Comparison of ENCODE assay signal across 8 cellular contexts in the genomic region with DNA sequence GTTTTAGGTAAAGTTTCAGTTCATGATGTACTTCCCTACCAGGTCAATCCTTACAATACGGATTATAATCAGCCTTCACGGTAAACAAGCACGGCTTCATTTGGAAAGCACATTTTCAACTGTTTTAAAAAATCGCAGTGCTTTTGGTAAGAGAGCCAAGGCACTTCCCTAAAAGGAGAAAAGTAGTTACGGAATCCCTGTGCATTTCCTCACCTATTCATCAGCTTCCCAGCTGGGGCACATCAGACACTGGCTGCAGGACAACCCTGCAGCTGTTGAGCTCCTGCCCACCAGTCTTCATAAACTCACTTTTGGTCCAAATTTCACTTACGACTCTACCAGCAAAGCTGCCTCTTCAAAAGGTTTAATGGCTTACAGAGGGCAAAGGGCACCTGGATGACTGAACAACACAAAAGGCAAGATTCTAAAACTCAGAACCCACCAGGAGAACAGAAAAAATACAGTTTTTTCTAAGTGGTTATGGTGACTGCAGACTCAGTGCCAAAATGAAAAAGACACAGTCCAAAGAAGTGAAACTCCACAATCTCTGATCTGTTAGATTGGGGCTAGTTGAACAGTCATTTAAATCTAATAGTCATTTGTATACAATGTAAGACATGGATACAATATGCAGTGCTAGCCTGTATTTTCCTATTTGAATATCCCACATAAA. TPM values are rescaled to one million over a fixed set of nuclear protein-coding genes. Genes with fewer than 3 reads are reported as not detected.
DNase-seq lines count a peak whose midpoint lies in the region; ATAC-seq and TF ChIP-seq lines count a peak whose summit lies in the region.

No MANE protein-coding gene starts in this region.

- CTCF ChIA-PET in WTC11 (lab: Charles Lee), result interaction anchor here (0.9 kb wide), 1 partner anchor 22 kb away, joined by 3 read pairs; no protein-coding TSS in a partner anchor

- peak overlapping the region; percentile 78 for H3K27ac Mint-ChIP-seq in T-helper 1 cell treated with Interleukin-12 subunit alpha and Interleukin-12 subunit beta and Interleukin-4 antibody, amounts not matched to agents 30 μg/mL and 1 μg/mL, for 36 hours
- H3K27ac Mint-ChIP-seq in WTC11, result peak overlapping the region; percentile 91

- H3K27ac ChIP-seq in right cardiac atrium (ENCODE audit: low read length) (no peak overlapping the region), testis (peak overlapping the region in 1 of 2 donors; percentile 70)

- no peak for TF ChIP-seq CTCF in WTC11 (IDR thresholded peaks at IDR 0.05)
- no peak for TF ChIP-seq CTCF in testis (IDR thresholded peaks at IDR 0.05)

- H3K9me3 Mint-ChIP-seq in T-helper 1 cell treated with Interleukin-12 subunit alpha and Interleukin-12 subunit beta and Interleukin-4 antibody, amounts not matched to agents 30 μg/mL and 1 μg/mL, for 36 hours, result no peaks in the 10 kb centered on the region
- no peaks in the 10 kb centered on the region for H3K9me3 Mint-ChIP-seq in WTC11

- ATAC-seq in WTC11 (no peak), right cardiac atrium (peak; percentile 28 to 53), HG02642 (IDR thresholded peaks at IDR 0.05; ENCODE audit: poor library complexity, unreplicated experiment) (no peak), GM21786 (IDR thresholded peaks at IDR 0.05; ENCODE audit: unreplicated experiment) (no peak)

- no peaks in the 10 kb centered on the region for H3K27me3 Mint-ChIP-seq in T-helper 1 cell treated with Interleukin-12 subunit alpha and Interleukin-12 subunit beta and Interleukin-4 antibody, amounts not matched to agents 30 μg/mL and 1 μg/mL, for 36 hours (ENCODE audit: low read depth)
- H3K27me3 Mint-ChIP-seq in WTC11 (ENCODE audit: low read depth), result no peaks in the 10 kb centered on the region

- intact Hi-C loops in right cardiac atrium (cut with DNase I), result no loop called here
- intact Hi-C loops in testis (cut with DNase I; ENCODE audit: low total_unique reads), result no loop called here

- peak overlapping the region; percentile 29 for H3K4me3 Mint-ChIP-seq in T-helper 1 cell treated with Interleukin-12 subunit alpha and Interleukin-12 subunit beta and Interleukin-4 antibody, amounts not matched to agents 30 μg/mL and 1 μg/mL, for 36 hours
- H3K4me3 Mint-ChIP-seq in WTC11, result peak overlapping the region; percentile 86

- WGBS in right cardiac atrium, result 39% methylated on average over 6 of the region's 6 CpGs
- 34 to 42% methylated on average over 6 of the region's 6 CpGs for WGBS in testis, 2 donors

- no peaks in the 10 kb centered on the region for H3K36me3 ChIP-seq in testis (ENCODE audit: low read depth, missing control alignments)

- no peaks in the 10 kb centered on the region for H3K9me3 ChIP-seq in right cardiac atrium (ENCODE audit: control insufficient read depth, low read length)
- no peaks in the 10 kb centered on the region for H3K9me3 ChIP-seq in testis

- no peak for DNase-seq in T-helper 1 cell
- no peak for DNase-seq in WTC11 (ENCODE audit: low spot score)
- DNase-seq in right cardiac atrium, result peak; percentile 72 to 88 (median 80)
- peak; percentile 35 for DNase-seq in testis
- no peak for DNase-seq in dedifferentiated amniotic fluid mesenchymal stem cell (ENCODE audit: extremely low spot score)

- POLR2A ChIA-PET in WTC11 (lab: Charles Lee), result interaction anchor here (0.6 to 0.7 kb wide), 2 partner anchors 10 to 37 kb away, joined by 3 to 4 read pairs; no protein-coding TSS in a partner anchor

- H3K4me1 Mint-ChIP-seq in T-helper 1 cell treated with Interleukin-12 subunit alpha and Interleukin-12 subunit beta and Interleukin-4 antibody, amounts not matched to agents 30 μg/mL and 1 μg/mL, for 36 hours (ENCODE audit: low read depth), result peaks cover 75% of the 10 kb centered on the region
- H3K4me1 Mint-ChIP-seq in WTC11, result peaks cover 90% of the 10 kb centered on the region

- H3K27me3 ChIP-seq in right cardiac atrium (ENCODE audit: control insufficient read depth, insufficient read depth) (no peaks in the 10 kb centered on the region), testis (no peaks in the 10 kb centered on the region)

- H3K4me3 ChIP-seq in right cardiac atrium (ENCODE audit: low read length) (no peak overlapping the region), testis (no peak overlapping the region)

- H3K36me3 Mint-ChIP-seq in T-helper 1 cell treated with Interleukin-12 subunit alpha and Interleukin-12 subunit beta and Interleukin-4 antibody, amounts not matched to agents 30 μg/mL and 1 μg/mL, for 36 hours (ENCODE audit: low read depth), result peaks cover 40% of the 10 kb centered on the region
- peaks cover 29% of the 10 kb centered on the region for H3K36me3 Mint-ChIP-seq in WTC11

- no peak for TF ChIP-seq POLR2A in testis (IDR thresholded peaks at IDR 0.05)

- peaks cover 19% of the 10 kb centered on the region for H3K4me1 ChIP-seq in right cardiac atrium (ENCODE audit: control insufficient read depth, insufficient read depth, low read length)
- H3K4me1 ChIP-seq in testis, result peaks cover 52% of the 10 kb centered on the region

TF ChIP-seq in WTC11, 78 proteins besides CTCF, POLR2A, EP300 and RAD21:
- no peak for TF ChIP-seq GTF2I (CRISPR knock-in tag; conservative IDR thresholded peaks at IDR 0.05)
- no peak for TF ChIP-seq MYBL2 (CRISPR knock-in tag; IDR thresholded peaks at IDR 0.05)
- no peak for TF ChIP-seq E2F4 (CRISPR knock-in tag; IDR thresholded peaks at IDR 0.05; ENCODE audit: borderline replicate concordance, low read depth)
- TF ChIP-seq ZNF121 (CRISPR knock-in tag; IDR thresholded peaks at IDR 0.05), result no peak
- no peak for TF ChIP-seq TEAD1 (CRISPR knock-in tag; IDR thresholded peaks at IDR 0.05)
- TF ChIP-seq GABPB1 (CRISPR knock-in tag; IDR thresholded peaks at IDR 0.05), result no peak
- no peak for TF ChIP-seq ZNF396 (CRISPR knock-in tag; IDR thresholded peaks at IDR 0.05; ENCODE audit: borderline replicate concordance)
- TF ChIP-seq ETV6 (CRISPR knock-in tag; IDR thresholded peaks at IDR 0.05), result no peak
- no peak for TF ChIP-seq PRRX2 (CRISPR knock-in tag; IDR thresholded peaks at IDR 0.05)
- TF ChIP-seq TEAD4 (CRISPR knock-in tag; IDR thresholded peaks at IDR 0.05), result no peak
- TF ChIP-seq GRHL2 (CRISPR knock-in tag; IDR thresholded peaks at IDR 0.05; ENCODE audit: insufficient replicate concordance, severe bottlenecking), result no peak

RNA-seq across cellular contexts. Expression of gene SNX5, which starts 7.5 kb away (rescaled TPM):
- total RNA-seq in WTC11 (2021) (172 to 192 TPM (median 173 TPM) in 3 replicates), right cardiac atrium (10 to 100 TPM; 46.7 to 53.9 (median 49.9) TPM), testis (100 to 1,000 TPM; 110 to 116 TPM)
- polyA plus RNA-seq in right cardiac atrium (47.8 TPM), testis (ENCODE audit: insufficient read depth, low read depth, low replicate concordance) (72.3 TPM)

RNA-seq across cellular contexts. Expression of gene MGME1, which starts 7.8 kb away (rescaled TPM):
- total RNA-seq in WTC11 (2021), result 55.0 to 59.2 TPM (median 56.0 TPM) in 3 replicates
- total RNA-seq in right cardiac atrium, result 10 to 100 TPM in 3 of 4 donors, 1 to 10 TPM in 1; 9.7 to 12.0 (median 10.8) TPM
- polyA plus RNA-seq in right cardiac atrium, result 10.9 TPM
- 10 to 100 TPM; 15.5 to 17.4 TPM for total RNA-seq in testis
- 22.3 TPM for polyA plus RNA-seq in testis (ENCODE audit: insufficient read depth, low read depth, low replicate concordance)

Comparison
In these comparisons a context has a peak if more than half of its experiments do, and no peak if none do; other contexts are left out.
1. DNase-seq: peak in right cardiac atrium (3 of 3) and testis (single experiment); none in T-helper 1 cell (0 of 5), WTC11 (single experiment) and dedifferentiated amniotic fluid mesenchymal stem cell (single experiment).
2. ATAC-seq: peak in right cardiac atrium (2 of 2); none in WTC11 (single experiment), HG02642 (single experiment) and GM21786 (single experiment).